ENCODE assay signal across 8 cellular contexts in genomic region chr4:184330008-184330400, GRCh38.
DNase-seq lines count a peak whose midpoint lies in the region; ATAC-seq, FAIRE-seq and TF ChIP-seq lines count a peak whose summit lies in the region.
"Had no signal": no experiment of that assay in that cellular context is flagged by ENCODE, and none has a peak within 500 bp of the region (broad histone marks: within the 10 kb centered on the region; RNA-seq: fewer than 3 reads in every experiment).

No MANE protein-coding gene starts in this region.

- POLR2A ChIA-PET in HEK293T (lab: Yijun Ruan, JAX) = no interaction called here

- peak overlapping the region; percentile 85 for H3K27ac ChIP-seq in VCaP

- peak; percentile 29 for TF ChIP-seq POLR2A in GM19193 (IDR thresholded peaks at IDR 0.05; ENCODE audit: extremely low read depth, insufficient read depth, insufficient read length)

- H3K27ac Mint-ChIP-seq in natural killer cell treated with Interleukin-12 subunit alpha and Interleukin-12 subunit beta and Interleukin-15 and Interleukin-18, amount 100 ng/mL, for 72 hours = peak overlapping the region; percentile 54 to 81

- no peak for DNase-seq in natural killer cell treated with Interleukin-12 subunit alpha and Interleukin-12 subunit beta and Interleukin-15 and Interleukin-18, amount 100 ng/mL, for 72 hours (ENCODE audit: low spot score)
- no peak for DNase-seq in frontal cortex (ENCODE audit: low spot score in 2 of 2)
- DNase-seq in HEK293T (ENCODE audit: extremely low spot score) = no peak
- no peak for DNase-seq in NCI-H1930 (lab: John Stamatoyannopoulos, UW)

- H3K27me3 Mint-ChIP-seq in natural killer cell treated with Interleukin-12 subunit alpha and Interleukin-12 subunit beta and Interleukin-15 and Interleukin-18, amount 100 ng/mL, for 72 hours = no peaks in the 10 kb centered on the region

- peak overlapping the region; percentile 49 for H3K4me3 Mint-ChIP-seq in natural killer cell treated with Interleukin-12 subunit alpha and Interleukin-12 subunit beta and Interleukin-15 and Interleukin-18, amount 100 ng/mL, for 72 hours

- H3K36me3 Mint-ChIP-seq in natural killer cell treated with Interleukin-12 subunit alpha and Interleukin-12 subunit beta and Interleukin-15 and Interleukin-18, amount 100 ng/mL, for 72 hours = no peaks in the 10 kb centered on the region

- no peaks in the 10 kb centered on the region for H3K9me3 Mint-ChIP-seq in natural killer cell treated with Interleukin-12 subunit alpha and Interleukin-12 subunit beta and Interleukin-15 and Interleukin-18, amount 100 ng/mL, for 72 hours

- CTCF ChIA-PET in HEK293T (lab: Yijun Ruan, JAX) = no interaction called here

- FAIRE-seq in frontal cortex (lab: Jason Lieb, UNC) = no peak
- FAIRE-seq: colon had no signal

- peaks cover 28 to 32% of the 10 kb centered on the region in 2 donors for H3K4me1 Mint-ChIP-seq in natural killer cell treated with Interleukin-12 subunit alpha and Interleukin-12 subunit beta and Interleukin-15 and Interleukin-18, amount 100 ng/mL, for 72 hours (ENCODE audit: low read depth in 2 of 2)

- no peak for TF ChIP-seq CTCF in VCaP (conservative IDR thresholded peaks at IDR 0.05)

- ATAC-seq in HG02840 (IDR thresholded peaks at IDR 0.05; ENCODE audit: low FRiP score, unreplicated experiment) = peak; percentile 48
- peak; percentile 80 for ATAC-seq in natural killer cell treated with Interleukin-12 subunit alpha and Interleukin-12 subunit beta and Interleukin-15 and Interleukin-18, amount 100 ng/mL, for 72 hours

TF ChIP-seq in HEK293T, 16 proteins besides CTCF, POLR2A, EP300 and RAD21:
- no peak for TF ChIP-seq SP1 (IDR thresholded peaks at IDR 0.05)
- TF ChIP-seq ZNF384 (IDR thresholded peaks at IDR 0.05) = no peak
- no peak for TF ChIP-seq FOXA1 (IDR thresholded peaks at IDR 0.05)
- TF ChIP-seq FOXK2 (IDR thresholded peaks at IDR 0.05) = no peak
- no peak for TF ChIP-seq TARDBP (IDR thresholded peaks at IDR 0.05)
- TF ChIP-seq LEF1 (IDR thresholded peaks at IDR 0.05; ENCODE audit: borderline replicate concordance) = no peak
- TF ChIP-seq PKNOX1 (IDR thresholded peaks at IDR 0.05) = no peak
